Comparison of ENCODE assay signal across 1 cellular context in the genomic region with DNA sequence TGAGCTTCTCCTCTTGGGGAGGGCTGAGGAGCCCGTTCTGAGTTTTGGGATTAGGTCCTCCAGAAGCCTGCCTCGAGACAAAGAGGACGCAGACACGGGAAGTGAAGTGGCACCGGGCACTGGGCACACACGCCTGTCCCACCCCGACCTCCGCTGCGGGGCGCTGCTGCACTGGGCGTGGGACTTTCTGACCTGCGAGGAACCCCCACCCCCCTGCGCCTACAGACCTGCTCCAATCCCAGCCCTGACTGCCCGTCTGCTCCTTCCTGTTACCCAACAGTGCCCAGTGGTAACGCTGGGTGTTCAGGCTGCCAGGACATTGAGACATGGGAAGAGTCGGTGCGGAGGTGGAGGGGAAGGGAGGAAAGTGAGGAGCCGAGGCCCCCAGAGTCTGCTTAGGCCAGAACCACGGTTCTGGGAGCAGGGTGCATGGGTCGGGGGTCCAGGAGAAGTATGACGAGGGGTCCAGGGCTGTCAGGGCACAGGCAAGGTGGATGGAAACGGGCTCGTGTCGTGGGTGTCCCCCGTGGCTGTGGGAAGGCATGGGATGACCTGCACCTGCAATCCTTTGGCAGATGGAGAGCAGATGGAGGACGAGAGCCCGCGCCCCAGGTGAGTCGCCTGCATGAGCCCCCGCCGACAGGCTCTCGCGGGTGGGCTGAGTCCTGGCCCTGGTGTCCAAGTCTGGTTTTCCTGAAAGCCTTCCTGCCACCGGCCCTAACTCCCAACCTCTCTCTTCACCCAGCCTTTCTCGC.
TF ChIP-seq lines count a peak whose summit lies in the region.

No MANE protein-coding gene starts in this region.

TF ChIP-seq in SK-N-SH treated with all-trans-retinoic acid at 6 μM for 48 hours, 23 proteins besides CTCF, POLR2A, EP300 and RAD21 (continued from another document):
- TF ChIP-seq, protein P1, sequence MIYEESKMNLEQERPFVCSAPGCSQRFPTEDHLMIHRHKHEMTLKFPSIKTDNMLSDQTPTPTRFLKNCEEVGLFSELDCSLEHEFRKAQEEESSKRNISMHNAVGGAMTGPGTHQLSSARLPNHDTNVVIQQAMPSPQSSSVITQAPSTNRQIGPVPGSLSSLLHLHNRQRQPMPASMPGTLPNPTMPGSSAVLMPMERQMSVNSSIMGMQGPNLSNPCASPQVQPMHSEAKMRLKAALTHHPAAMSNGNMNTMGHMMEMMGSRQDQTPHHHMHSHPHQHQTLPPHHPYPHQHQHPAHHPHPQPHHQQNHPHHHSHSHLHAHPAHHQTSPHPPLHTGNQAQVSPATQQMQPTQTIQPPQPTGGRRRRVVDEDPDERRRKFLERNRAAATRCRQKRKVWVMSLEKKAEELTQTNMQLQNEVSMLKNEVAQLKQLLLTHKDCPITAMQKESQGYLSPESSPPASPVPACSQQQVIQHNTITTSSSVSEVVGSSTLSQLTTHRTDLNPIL (CRISPR knock-in tag; IDR thresholded peaks at IDR 0.05; ENCODE audit: low read depth) = no peak
- TF ChIP-seq ZNF8 (CRISPR knock-in tag; IDR thresholded peaks at IDR 0.05) (no peak), TOX (CRISPR knock-in tag; IDR thresholded peaks at IDR 0.05; ENCODE audit: borderline replicate concordance) (no peak), ESRRG (CRISPR knock-in tag; IDR thresholded peaks at IDR 0.05) (no peak), CSDC2 (CRISPR knock-in tag; IDR thresholded peaks at IDR 0.05) (no peak), PPARA (CRISPR knock-in tag; IDR thresholded peaks at IDR 0.05; ENCODE audit: borderline replicate concordance) (no peak), RARB (CRISPR knock-in tag; IDR thresholded peaks at IDR 0.05) (no peak)
- TF ChIP-seq, protein P2, sequence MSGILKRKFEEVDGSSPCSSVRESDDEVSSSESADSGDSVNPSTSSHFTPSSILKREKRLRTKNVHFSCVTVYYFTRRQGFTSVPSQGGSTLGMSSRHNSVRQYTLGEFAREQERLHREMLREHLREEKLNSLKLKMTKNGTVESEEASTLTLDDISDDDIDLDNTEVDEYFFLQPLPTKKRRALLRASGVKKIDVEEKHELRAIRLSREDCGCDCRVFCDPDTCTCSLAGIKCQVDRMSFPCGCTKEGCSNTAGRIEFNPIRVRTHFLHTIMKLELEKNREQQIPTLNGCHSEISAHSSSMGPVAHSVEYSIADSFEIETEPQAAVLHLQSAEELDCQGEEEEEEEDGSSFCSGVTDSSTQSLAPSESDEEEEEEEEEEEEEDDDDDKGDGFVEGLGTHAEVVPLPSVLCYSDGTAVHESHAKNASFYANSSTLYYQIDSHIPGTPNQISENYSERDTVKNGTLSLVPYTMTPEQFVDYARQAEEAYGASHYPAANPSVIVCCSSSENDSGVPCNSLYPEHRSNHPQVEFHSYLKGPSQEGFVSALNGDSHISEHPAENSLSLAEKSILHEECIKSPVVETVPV (CRISPR knock-in tag; IDR thresholded peaks at IDR 0.05) = no peak
- TF ChIP-seq, protein P3, sequence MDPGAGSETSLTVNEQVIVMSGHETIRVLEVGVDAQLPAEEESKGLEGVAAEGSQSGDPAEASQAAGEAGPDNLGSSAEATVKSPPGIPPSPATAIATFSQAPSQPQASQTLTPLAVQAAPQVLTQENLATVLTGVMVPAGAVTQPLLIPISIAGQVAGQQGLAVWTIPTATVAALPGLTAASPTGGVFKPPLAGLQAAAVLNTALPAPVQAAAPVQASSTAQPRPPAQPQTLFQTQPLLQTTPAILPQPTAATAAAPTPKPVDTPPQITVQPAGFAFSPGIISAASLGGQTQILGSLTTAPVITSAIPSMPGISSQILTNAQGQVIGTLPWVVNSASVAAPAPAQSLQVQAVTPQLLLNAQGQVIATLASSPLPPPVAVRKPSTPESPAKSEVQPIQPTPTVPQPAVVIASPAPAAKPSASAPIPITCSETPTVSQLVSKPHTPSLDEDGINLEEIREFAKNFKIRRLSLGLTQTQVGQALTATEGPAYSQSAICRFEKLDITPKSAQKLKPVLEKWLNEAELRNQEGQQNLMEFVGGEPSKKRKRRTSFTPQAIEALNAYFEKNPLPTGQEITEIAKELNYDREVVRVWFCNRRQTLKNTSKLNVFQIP (CRISPR knock-in tag; IDR thresholded peaks at IDR 0.05; ENCODE audit: borderline replicate concordance, low read depth) = no peak
TF ChIP-seq in SK-N-SH treated with all-trans-retinoic acid at 6 μM for 48 hours: peak in this region for 0.
